ENCODE assay signal across 1 cellular context in genomic region chr6:29964904-29965872, GRCh38.
TF ChIP-seq lines count a peak whose summit lies in the region.

No MANE protein-coding gene starts in this region.

TF ChIP-seq in HepG2, 621 proteins besides CTCF, POLR2A, EP300 and RAD21 (continued from another document and continues in another):
- TF ChIP-seq KIAA2018 (CRISPR knock-in tag; IDR thresholded peaks at IDR 0.05; ENCODE audit: borderline replicate concordance) = no peak
- TF ChIP-seq MXD1 (CRISPR knock-in tag; IDR thresholded peaks at IDR 0.05) = no peak
- TF ChIP-seq ZZZ3 (CRISPR knock-in tag; IDR thresholded peaks at IDR 0.05; ENCODE audit: borderline replicate concordance) = no peak
- peak in 1 of 2 experiments; percentile 51; a peak in 1 of 4 replicates for TF ChIP-seq ATF4 (CRISPR knock-in tag; IDR thresholded peaks at IDR 0.05)
- no peak for TF ChIP-seq ZMAT5 (CRISPR knock-in tag; IDR thresholded peaks at IDR 0.05; ENCODE audit: borderline replicate concordance, low read depth)
- 0 out of 2 replicates have a peak, but pooled peaks have one; percentile 70 for TF ChIP-seq ZNF337 (CRISPR knock-in tag; IDR thresholded peaks at IDR 0.05; ENCODE audit: borderline replicate concordance, low read depth)
- no peak for TF ChIP-seq CENPBD1 (CRISPR knock-in tag; IDR thresholded peaks at IDR 0.05; ENCODE audit: borderline replicate concordance, low read depth)
- no peak for TF ChIP-seq HCFC1 (IDR thresholded peaks at IDR 0.05; ENCODE audit: low read depth, low read length)
- no peak for TF ChIP-seq SMAD1 (CRISPR knock-in tag; IDR thresholded peaks at IDR 0.05; ENCODE audit: borderline replicate concordance, low read depth)
- 0 out of 2 replicates have a peak, but pooled peaks have one; percentile 58 for TF ChIP-seq ZNF136 (CRISPR knock-in tag; IDR thresholded peaks at IDR 0.05; ENCODE audit: low read depth)
- peak; percentile 80 for TF ChIP-seq ELF1 (CRISPR knock-in tag; IDR thresholded peaks at IDR 0.05)
- TF ChIP-seq CREBL2 (CRISPR knock-in tag; IDR thresholded peaks at IDR 0.05; ENCODE audit: borderline replicate concordance) = no peak
- TF ChIP-seq ZNF616 (CRISPR knock-in tag; IDR thresholded peaks at IDR 0.05; ENCODE audit: low read depth) = no peak
- TF ChIP-seq ZNF431 (CRISPR knock-in tag; IDR thresholded peaks at IDR 0.05; ENCODE audit: borderline replicate concordance, low read depth) = peak; percentile 57; the same call in 1 of the 2 replicates
- peak; percentile 55; the same call in 1 of the 2 replicates for TF ChIP-seq NR2F2 (IDR thresholded peaks at IDR 0.05; ENCODE audit: borderline replicate concordance, low read depth)
- 0 out of 2 replicates have a peak, but pooled peaks have one; percentile 19 for TF ChIP-seq NFYB (CRISPR knock-in tag; IDR thresholded peaks at IDR 0.05)
- no peak for TF ChIP-seq TAF15 (IDR thresholded peaks at IDR 0.05; ENCODE audit: low read depth, low read length, poor library complexity, severe bottlenecking)
- TF ChIP-seq ZFY (CRISPR knock-in tag; IDR thresholded peaks at IDR 0.05) = peak; percentile 26; the same call in 1 of the 2 replicates
- no peak for TF ChIP-seq ZFP36L2 (CRISPR knock-in tag; IDR thresholded peaks at IDR 0.05)
- 0 out of 2 replicates have a peak, but pooled peaks have one; percentile 11 for TF ChIP-seq NCOR1 (IDR thresholded peaks at IDR 0.05; ENCODE audit: borderline replicate concordance, low read length)
- TF ChIP-seq ZFP90 (CRISPR knock-in tag; IDR thresholded peaks at IDR 0.05; ENCODE audit: borderline replicate concordance) = no peak
- TF ChIP-seq ZBTB25 (CRISPR knock-in tag; IDR thresholded peaks at IDR 0.05) = peak; percentile 93
- TF ChIP-seq ZBTB26 (CRISPR knock-in tag; IDR thresholded peaks at IDR 0.05; ENCODE audit: borderline replicate concordance) = peak; percentile 84; the same call in 1 of the 2 replicates
- TF ChIP-seq SSRP1 (CRISPR knock-in tag; IDR thresholded peaks at IDR 0.05) = no peak
- TF ChIP-seq ZNF407 (CRISPR knock-in tag; IDR thresholded peaks at IDR 0.05; ENCODE audit: not compliant biosample characterization) = no peak
- TF ChIP-seq TSC22D2 (CRISPR knock-in tag; IDR thresholded peaks at IDR 0.05; ENCODE audit: borderline replicate concordance) = peak; percentile 64; the same call in 1 of the 2 replicates
- no peak for TF ChIP-seq SOX6 (IDR thresholded peaks at IDR 0.05)
- peak; percentile 62 for TF ChIP-seq SOX6 (CRISPR knock-in tag; IDR thresholded peaks at IDR 0.05)
- no peak for TF ChIP-seq PCBP2 (optimal IDR thresholded peaks at IDR 0.05; ENCODE audit: low read depth, low read length, poor library complexity, severe bottlenecking)
- no peak for TF ChIP-seq IKZF4 (CRISPR knock-in tag; IDR thresholded peaks at IDR 0.05; ENCODE audit: borderline replicate concordance, low read depth, not compliant biosample characterization)
